1 cellular context compared by ENCODE assay signal in the genomic region with DNA sequence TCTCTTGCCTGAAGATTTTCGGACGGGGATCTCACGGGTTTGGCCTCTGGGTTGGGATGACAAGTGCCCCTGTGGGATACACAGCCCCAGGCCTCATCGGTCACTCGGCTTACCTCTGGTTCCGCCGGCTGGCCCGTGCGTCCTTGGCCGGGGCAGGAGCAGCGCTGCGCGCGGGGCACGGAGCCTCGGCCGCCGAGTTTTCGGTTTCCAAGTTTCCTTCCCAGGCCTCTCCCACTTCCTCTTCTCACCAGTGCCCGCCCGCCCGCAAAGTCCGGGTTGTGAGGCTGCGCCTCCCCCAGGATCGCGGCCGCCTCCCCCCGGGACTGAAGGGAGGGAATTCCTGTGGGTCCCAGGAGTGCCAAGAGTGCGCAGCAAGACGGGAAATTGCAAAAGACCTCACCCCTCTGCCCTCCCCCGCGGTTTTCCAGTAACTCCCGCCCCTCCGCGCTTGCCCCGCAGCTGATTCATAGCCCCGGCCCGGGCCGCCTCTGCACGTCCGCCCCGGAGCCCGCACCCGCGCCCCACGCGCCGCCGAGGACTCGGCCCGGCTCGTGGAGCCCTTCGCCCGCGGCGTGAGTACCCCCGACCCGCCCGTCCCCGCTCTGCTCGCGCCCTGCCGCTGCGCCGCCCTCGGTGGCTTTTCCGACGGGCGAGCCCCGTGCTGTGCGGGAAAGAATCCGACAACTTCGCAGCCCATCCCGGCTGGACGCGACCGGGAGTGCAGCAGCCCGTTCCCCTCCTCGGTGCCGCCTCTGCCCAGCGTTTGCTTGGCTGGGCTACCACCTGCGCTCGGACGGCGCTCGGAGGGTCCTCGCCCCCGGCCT.
A peak's percentile ranks its signal among the peaks of the same experiment; 100 is the strongest.
TF ChIP-seq lines count a peak whose summit lies in the region.

Gene OSMR (plus strand): TSS at position 458 of the 824 bp plus-strand sequence. CDS start 23,033 bp downstream, outside the sequence.

TF ChIP-seq in HEK293, 187 proteins besides CTCF, POLR2A, EP300 and RAD21 (continued from another document and continues in another):
- TF ChIP-seq ZNF202 (tag by site-specific recombination; IDR thresholded peaks at IDR 0.05; ENCODE audit: borderline replicate concordance), result no peak
- TF ChIP-seq ZBTB1 (tag by site-specific recombination; IDR thresholded peaks at IDR 0.05), result no peak
- TF ChIP-seq ZNF214 (tag by site-specific recombination; IDR thresholded peaks at IDR 0.05; ENCODE audit: borderline replicate concordance), result no peak
- TF ChIP-seq ZNF366 (tag by site-specific recombination; conservative IDR thresholded peaks at IDR 0.05), result peak; percentile 15; the same call in 1 of the 2 replicates
- no peak for TF ChIP-seq ZNF624 (tag by site-specific recombination; IDR thresholded peaks at IDR 0.05)
- TF ChIP-seq ZNF132 (tag by site-specific recombination; IDR thresholded peaks at IDR 0.05; ENCODE audit: borderline replicate concordance), result no peak
- TF ChIP-seq, protein P1, sequence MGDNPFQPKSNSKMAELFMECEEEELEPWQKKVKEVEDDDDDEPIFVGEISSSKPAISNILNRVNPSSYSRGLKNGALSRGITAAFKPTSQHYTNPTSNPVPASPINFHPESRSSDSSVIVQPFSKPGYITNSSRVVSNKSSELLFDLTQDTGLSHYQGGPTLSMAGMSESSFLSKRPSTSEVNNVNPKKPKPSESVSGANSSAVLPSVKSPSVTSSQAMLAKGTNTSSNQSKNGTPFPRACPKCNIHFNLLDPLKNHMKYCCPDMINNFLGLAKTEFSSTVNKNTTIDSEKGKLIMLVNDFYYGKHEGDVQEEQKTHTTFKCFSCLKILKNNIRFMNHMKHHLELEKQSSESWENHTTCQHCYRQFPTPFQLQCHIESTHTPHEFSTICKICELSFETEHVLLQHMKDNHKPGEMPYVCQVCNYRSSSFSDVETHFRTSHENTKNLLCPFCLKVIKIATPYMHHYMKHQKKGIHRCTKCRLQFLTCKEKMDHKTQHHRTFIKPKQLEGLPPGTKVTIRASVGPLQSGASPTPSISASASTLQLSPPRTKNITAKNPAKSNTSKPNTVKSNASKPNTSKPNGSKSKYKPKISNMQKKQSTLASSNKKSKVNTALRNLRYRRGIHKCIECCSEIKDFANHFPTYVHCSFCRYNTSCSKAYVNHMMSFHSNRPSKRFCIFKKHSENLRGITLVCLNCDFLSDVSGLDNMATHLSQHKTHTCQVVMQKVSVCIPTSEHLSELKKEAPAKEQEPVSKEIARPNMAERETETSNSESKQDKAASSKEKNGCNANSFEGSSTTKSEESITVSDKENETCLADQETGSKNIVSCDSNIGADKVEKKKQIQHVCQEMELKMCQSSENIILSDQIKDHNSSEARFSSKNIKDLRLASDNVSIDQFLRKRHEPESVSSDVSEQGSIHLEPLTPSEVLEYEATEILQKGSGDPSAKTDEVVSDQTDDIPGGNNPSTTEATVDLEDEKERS (tag by site-specific recombination; IDR thresholded peaks at IDR 0.05), result no peak
- TF ChIP-seq ZNF341 (tag by site-specific recombination; IDR thresholded peaks at IDR 0.05; ENCODE audit: low read depth), result peak; percentile 91
- TF ChIP-seq ZNF223 (tag by site-specific recombination; IDR thresholded peaks at IDR 0.05), result no peak
- TF ChIP-seq ZNF701 (tag by site-specific recombination; IDR thresholded peaks at IDR 0.05), result no peak
- peak; percentile 56; the same call in 1 of the 2 replicates for TF ChIP-seq WT1 (tag by site-specific recombination; IDR thresholded peaks at IDR 0.05)
- TF ChIP-seq, protein P2, sequence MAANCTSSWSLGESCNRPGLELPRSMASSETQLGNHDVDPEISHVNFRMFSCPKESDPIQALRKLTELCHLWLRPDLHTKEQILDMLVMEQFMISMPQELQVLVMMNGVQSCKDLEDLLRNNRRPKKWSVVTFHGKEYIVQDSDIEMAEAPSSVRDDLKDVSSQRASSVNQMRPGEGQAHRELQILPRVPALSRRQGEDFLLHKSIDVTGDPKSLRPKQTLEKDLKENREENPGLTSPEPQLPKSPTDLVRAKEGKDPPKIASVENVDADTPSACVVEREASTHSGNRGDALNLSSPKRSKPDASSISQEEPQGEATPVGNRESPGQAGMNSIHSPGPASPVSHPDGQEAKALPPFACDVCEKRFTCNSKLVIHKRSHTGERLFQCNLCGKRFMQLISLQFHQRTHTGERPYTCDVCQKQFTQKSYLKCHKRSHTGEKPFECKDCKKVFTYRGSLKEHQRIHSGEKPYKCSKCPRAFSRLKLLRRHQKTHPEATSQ (tag by site-specific recombination; IDR thresholded peaks at IDR 0.05), result no peak
- TF ChIP-seq, protein P3, sequence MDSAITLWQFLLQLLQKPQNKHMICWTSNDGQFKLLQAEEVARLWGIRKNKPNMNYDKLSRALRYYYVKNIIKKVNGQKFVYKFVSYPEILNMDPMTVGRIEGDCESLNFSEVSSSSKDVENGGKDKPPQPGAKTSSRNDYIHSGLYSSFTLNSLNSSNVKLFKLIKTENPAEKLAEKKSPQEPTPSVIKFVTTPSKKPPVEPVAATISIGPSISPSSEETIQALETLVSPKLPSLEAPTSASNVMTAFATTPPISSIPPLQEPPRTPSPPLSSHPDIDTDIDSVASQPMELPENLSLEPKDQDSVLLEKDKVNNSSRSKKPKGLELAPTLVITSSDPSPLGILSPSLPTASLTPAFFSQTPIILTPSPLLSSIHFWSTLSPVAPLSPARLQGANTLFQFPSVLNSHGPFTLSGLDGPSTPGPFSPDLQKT (IDR thresholded peaks at IDR 0.05; ENCODE audit: borderline replicate concordance, low read depth, low read length), result no peak
- no peak for TF ChIP-seq ZNF777 (tag by site-specific recombination; IDR thresholded peaks at IDR 0.05; ENCODE audit: borderline replicate concordance)
- peak; percentile 86 for TF ChIP-seq ZNF76 (tag by site-specific recombination; IDR thresholded peaks at IDR 0.05; ENCODE audit: borderline replicate concordance, low read depth)
- TF ChIP-seq ZNF626 (tag by site-specific recombination; IDR thresholded peaks at IDR 0.05), result no peak; the same call in 1 of the 2 replicates
- TF ChIP-seq ZFP41 (tag by site-specific recombination; IDR thresholded peaks at IDR 0.05; ENCODE audit: borderline replicate concordance), result no peak
- TF ChIP-seq ZNF362 (tag by site-specific recombination; IDR thresholded peaks at IDR 0.05), result no peak
- TF ChIP-seq ZNF837 (tag by site-specific recombination; IDR thresholded peaks at IDR 0.05), result no peak
- TF ChIP-seq, protein P4, sequence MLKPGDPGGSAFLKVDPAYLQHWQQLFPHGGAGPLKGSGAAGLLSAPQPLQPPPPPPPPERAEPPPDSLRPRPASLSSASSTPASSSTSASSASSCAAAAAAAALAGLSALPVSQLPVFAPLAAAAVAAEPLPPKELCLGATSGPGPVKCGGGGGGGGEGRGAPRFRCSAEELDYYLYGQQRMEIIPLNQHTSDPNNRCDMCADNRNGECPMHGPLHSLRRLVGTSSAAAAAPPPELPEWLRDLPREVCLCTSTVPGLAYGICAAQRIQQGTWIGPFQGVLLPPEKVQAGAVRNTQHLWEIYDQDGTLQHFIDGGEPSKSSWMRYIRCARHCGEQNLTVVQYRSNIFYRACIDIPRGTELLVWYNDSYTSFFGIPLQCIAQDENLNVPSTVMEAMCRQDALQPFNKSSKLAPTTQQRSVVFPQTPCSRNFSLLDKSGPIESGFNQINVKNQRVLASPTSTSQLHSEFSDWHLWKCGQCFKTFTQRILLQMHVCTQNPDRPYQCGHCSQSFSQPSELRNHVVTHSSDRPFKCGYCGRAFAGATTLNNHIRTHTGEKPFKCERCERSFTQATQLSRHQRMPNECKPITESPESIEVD (tag by site-specific recombination; IDR thresholded peaks at IDR 0.05), result no peak
- TF ChIP-seq GLIS2 (tag by site-specific recombination; IDR thresholded peaks at IDR 0.05), result peak; percentile 98
- TF ChIP-seq ZNF785 (tag by site-specific recombination; IDR thresholded peaks at IDR 0.05), result 0 out of 2 replicates have a peak, but pooled peaks have one; percentile 47
- TF ChIP-seq GLIS1 (tag by site-specific recombination; IDR thresholded peaks at IDR 0.05), result peak; percentile 93
- TF ChIP-seq ZNF558 (tag by site-specific recombination; IDR thresholded peaks at IDR 0.05), result no peak
- TF ChIP-seq, protein P5, sequence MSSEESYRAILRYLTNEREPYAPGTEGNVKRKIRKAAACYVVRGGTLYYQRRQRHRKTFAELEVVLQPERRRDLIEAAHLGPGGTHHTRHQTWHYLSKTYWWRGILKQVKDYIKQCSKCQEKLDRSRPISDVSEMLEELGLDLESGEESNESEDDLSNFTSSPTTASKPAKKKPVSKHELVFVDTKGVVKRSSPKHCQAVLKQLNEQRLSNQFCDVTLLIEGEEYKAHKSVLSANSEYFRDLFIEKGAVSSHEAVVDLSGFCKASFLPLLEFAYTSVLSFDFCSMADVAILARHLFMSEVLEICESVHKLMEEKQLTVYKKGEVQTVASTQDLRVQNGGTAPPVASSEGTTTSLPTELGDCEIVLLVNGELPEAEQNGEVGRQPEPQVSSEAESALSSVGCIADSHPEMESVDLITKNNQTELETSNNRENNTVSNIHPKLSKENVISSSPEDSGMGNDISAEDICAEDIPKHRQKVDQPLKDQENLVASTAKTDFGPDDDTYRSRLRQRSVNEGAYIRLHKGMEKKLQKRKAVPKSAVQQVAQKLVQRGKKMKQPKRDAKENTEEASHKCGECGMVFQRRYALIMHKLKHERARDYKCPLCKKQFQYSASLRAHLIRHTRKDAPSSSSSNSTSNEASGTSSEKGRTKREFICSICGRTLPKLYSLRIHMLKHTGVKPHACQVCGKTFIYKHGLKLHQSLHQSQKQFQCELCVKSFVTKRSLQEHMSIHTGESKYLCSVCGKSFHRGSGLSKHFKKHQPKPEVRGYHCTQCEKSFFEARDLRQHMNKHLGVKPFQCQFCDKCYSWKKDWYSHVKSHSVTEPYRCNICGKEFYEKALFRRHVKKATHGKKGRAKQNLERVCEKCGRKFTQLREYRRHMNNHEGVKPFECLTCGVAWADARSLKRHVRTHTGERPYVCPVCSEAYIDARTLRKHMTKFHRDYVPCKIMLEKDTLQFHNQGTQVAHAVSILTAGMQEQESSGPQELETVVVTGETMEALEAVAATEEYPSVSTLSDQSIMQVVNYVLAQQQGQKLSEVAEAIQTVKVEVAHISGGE (tag by site-specific recombination; conservative IDR thresholded peaks at IDR 0.05; ENCODE audit: low read depth), result peak; percentile 88
- peak; percentile 54; the same call in 1 of the 2 replicates for TF ChIP-seq ZNF501 (tag by site-specific recombination; IDR thresholded peaks at IDR 0.05)
- no peak for TF ChIP-seq ZNF433 (tag by site-specific recombination; IDR thresholded peaks at IDR 0.05; ENCODE audit: low read depth)
- no peak for TF ChIP-seq ZNF473 (tag by site-specific recombination; IDR thresholded peaks at IDR 0.05)
- TF ChIP-seq ZBTB8A (tag by site-specific recombination; IDR thresholded peaks at IDR 0.05), result peak; percentile 51; the same call in 1 of the 2 replicates
- TF ChIP-seq, protein P6, sequence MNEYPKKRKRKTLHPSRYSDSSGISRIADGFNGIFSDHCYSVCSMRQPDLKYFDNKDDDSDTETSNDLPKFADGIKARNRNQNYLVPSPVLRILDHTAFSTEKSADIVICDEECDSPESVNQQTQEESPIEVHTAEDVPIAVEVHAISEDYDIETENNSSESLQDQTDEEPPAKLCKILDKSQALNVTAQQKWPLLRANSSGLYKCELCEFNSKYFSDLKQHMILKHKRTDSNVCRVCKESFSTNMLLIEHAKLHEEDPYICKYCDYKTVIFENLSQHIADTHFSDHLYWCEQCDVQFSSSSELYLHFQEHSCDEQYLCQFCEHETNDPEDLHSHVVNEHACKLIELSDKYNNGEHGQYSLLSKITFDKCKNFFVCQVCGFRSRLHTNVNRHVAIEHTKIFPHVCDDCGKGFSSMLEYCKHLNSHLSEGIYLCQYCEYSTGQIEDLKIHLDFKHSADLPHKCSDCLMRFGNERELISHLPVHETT (tag by site-specific recombination; IDR thresholded peaks at IDR 0.05), result no peak
- no peak for TF ChIP-seq FEZF1 (tag by site-specific recombination; IDR thresholded peaks at IDR 0.05)
- peak; percentile 88 for TF ChIP-seq ZNF423 (tag by site-specific recombination; IDR thresholded peaks at IDR 0.05)
- TF ChIP-seq ZNF529 (tag by site-specific recombination; IDR thresholded peaks at IDR 0.05; ENCODE audit: insufficient replicate concordance), result no peak
- no peak for TF ChIP-seq RBAK (tag by site-specific recombination; IDR thresholded peaks at IDR 0.05)
- TF ChIP-seq ZNF449 (tag by site-specific recombination; IDR thresholded peaks at IDR 0.05), result 0 out of 2 replicates have a peak, but pooled peaks have one; percentile 46
- peak; percentile 48; the same call in 1 of the 2 replicates for TF ChIP-seq PRDM1 (tag by site-specific recombination; IDR thresholded peaks at IDR 0.05)
- peak; percentile 24; the same call in 1 of the 2 replicates for TF ChIP-seq ZBTB44 (tag by site-specific recombination; IDR thresholded peaks at IDR 0.05)
- TF ChIP-seq KLF9 (tag by site-specific recombination; IDR thresholded peaks at IDR 0.05; ENCODE audit: low read depth), result 0 out of 2 replicates have a peak, but pooled peaks have one; percentile 18
- TF ChIP-seq ZNF324 (tag by site-specific recombination; IDR thresholded peaks at IDR 0.05), result peak; percentile 43; the same call in 1 of the 2 replicates
- TF ChIP-seq ZNF830 (tag by site-specific recombination; IDR thresholded peaks at IDR 0.05; ENCODE audit: low read depth), result no peak
- no peak for TF ChIP-seq YY2 (tag by site-specific recombination; IDR thresholded peaks at IDR 0.05)
- no peak for TF ChIP-seq ZNF48 (tag by site-specific recombination; IDR thresholded peaks at IDR 0.05)
